In genomic region chr17:72187544-72187943, GRCh38 we compare ENCODE assay signal across 16 cellular contexts.
DNase-seq lines count a peak whose midpoint lies in the region; ATAC-seq and TF ChIP-seq lines count a peak whose summit lies in the region.
"Had no signal": no experiment of that assay in that cellular context is flagged by ENCODE, and none has a peak within 500 bp of the region (broad histone marks: within the 10 kb centered on the region; RNA-seq: fewer than 3 reads in every experiment).

No MANE protein-coding gene starts in this region.

- TF ChIP-seq CTCF in fibroblast of mammary gland (conservative IDR thresholded peaks at IDR 0.05; ENCODE audit: control insufficient read depth, insufficient read depth, low read depth, low read length), result no peak
- TF ChIP-seq CTCF in nephron progenitor cell (IDR thresholded peaks at IDR 0.05), result no peak

- H3K4me3 ChIP-seq in fibroblast of mammary gland (ENCODE audit: control insufficient read depth, low read depth, low read length), result no peak overlapping the region
- H3K4me3 ChIP-seq: uterus had no signal

- H3K27ac ChIP-seq in caudate nucleus (ENCODE audit: low read depth, low read length), result no peak overlapping the region
- H3K27ac ChIP-seq: foreskin keratinocyte, uterus had no signal

- peaks cover 6% of the 10 kb centered on the region for H3K27me3 Mint-ChIP-seq in nephron progenitor cell (ENCODE audit: low read depth, poor library complexity)
- H3K27me3 Mint-ChIP-seq: activated T-helper 17 cell treated with anti-CD3 and anti-CD28 coated beads, Interleukin-2, amount 50 U/mL, for 72 hours had no signal

- H3K27ac Mint-ChIP-seq in nephron progenitor cell, result no peak overlapping the region
- H3K27ac Mint-ChIP-seq: activated T-helper 17 cell treated with anti-CD3 and anti-CD28 coated beads, Interleukin-2, amount 50 U/mL, for 72 hours had no signal

- no peaks in the 10 kb centered on the region for H3K9me3 Mint-ChIP-seq in nephron progenitor cell
- H3K9me3 Mint-ChIP-seq: activated T-helper 17 cell treated with anti-CD3 and anti-CD28 coated beads, Interleukin-2, amount 50 U/mL, for 72 hours had no signal

- H3K36me3 Mint-ChIP-seq in nephron progenitor cell (ENCODE audit: low read depth), result no peaks in the 10 kb centered on the region

- H3K4me1 Mint-ChIP-seq in nephron progenitor cell, result peaks cover 30% of the 10 kb centered on the region
- H3K4me1 Mint-ChIP-seq: activated T-helper 17 cell treated with anti-CD3 and anti-CD28 coated beads, Interleukin-2, amount 50 U/mL, for 72 hours had no signal

- no peak overlapping the region for H3K4me3 Mint-ChIP-seq in nephron progenitor cell
- H3K4me3 Mint-ChIP-seq: activated T-helper 17 cell treated with anti-CD3 and anti-CD28 coated beads, Interleukin-2, amount 50 U/mL, for 72 hours had no signal

- peak; percentile 43 for DNase-seq in DMS153 treated with DMSO at 0.1 percent for 48 hours (lab: John Stamatoyannopoulos, UW; ENCODE audit: unreplicated experiment)
- DNase-seq in NCI-H2196 (lab: John Stamatoyannopoulos, UW; ENCODE audit: unreplicated experiment), result peak; percentile 93
- peak; percentile 13 for DNase-seq in fibroblast of mammary gland (ENCODE audit: low read depth)
- peak; percentile 30 for DNase-seq in nephron progenitor cell
- no peak for DNase-seq in caudate nucleus (lab: John Stamatoyannopoulos, UW)
- no peak for DNase-seq in 8988T
- DNase-seq: activated CD4-positive, alpha-beta T cell treated with anti-CD3 and anti-CD28 coated beads, Interleukin-2, amount 50 U/mL, for 48 hours; EL; foreskin keratinocyte; NCI-H82; SIG-M5; stimulated activated CD4-positive, alpha-beta T cell treated with anti-CD3 and anti-CD28 coated beads, Interleukin-4, amount 100 ng/mL, for 1 hour; uterus had no signal

- no peak for ATAC-seq in GM18858 (IDR thresholded peaks at IDR 0.05; ENCODE audit: unreplicated experiment)
- ATAC-seq in GM19463 (IDR thresholded peaks at IDR 0.05; ENCODE audit: unreplicated experiment), result no peak
- ATAC-seq: activated T-helper 17 cell treated with anti-CD3 and anti-CD28 coated beads, Interleukin-2, amount 50 U/mL, for 72 hours; foreskin keratinocyte had no signal

Comparison
In these comparisons a context has a peak if more than half of its experiments do, and no peak if none do; other contexts are left out.
1. DNase-seq: peak in DMS153 treated with DMSO at 0.1 percent for 48 hours (single experiment), NCI-H2196 (single experiment), fibroblast of mammary gland (single experiment) and nephron progenitor cell (single experiment); none in caudate nucleus (0 of 61) and 8988T (single experiment).